In the genomic region with DNA sequence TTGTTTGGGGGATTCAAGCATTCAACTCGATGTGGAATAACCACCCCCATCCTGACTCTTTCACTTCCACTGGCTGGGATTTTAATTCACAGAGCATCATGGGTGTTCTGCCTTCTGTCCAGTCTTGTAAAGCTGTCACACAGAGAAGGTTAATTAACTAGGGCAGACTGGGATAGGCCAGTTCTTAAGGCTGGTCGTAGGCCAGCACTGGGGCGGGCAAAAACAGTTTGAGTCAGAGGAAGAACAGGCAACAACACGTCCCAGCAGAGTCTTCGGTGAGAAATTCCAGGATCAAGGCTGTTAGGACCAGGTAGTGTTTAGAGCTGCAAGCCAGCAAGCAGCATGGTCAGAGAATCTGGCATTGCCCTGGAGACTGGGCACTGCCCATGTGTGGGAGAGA, we compare ENCODE assay signal across 11 cellular contexts. TPM values are rescaled to one million over a fixed set of nuclear protein-coding genes. Genes with fewer than 3 reads are reported as not detected.
A peak's percentile ranks its signal among the peaks of the same experiment; 100 is the strongest.
DNase-seq lines count a peak whose midpoint lies in the region; ATAC-seq and TF ChIP-seq lines count a peak whose summit lies in the region.
"Had no signal": no experiment of that assay in that cellular context is flagged by ENCODE, and none has a peak within 500 bp of the region (broad histone marks: within the 10 kb centered on the region; RNA-seq: fewer than 3 reads in every experiment).

No MANE protein-coding gene starts in this region.

- H2AFZ ChIP-seq in neuronal stem cell (ENCODE audit: low read length), result peak overlapping the region; percentile 54

- no CpG with 5 or more reads among the region's 5 CpGs for WGBS in neuronal stem cell (ENCODE audit: extremely low coverage in 2 of 2, insufficient read length in 2 of 2, insufficient replicate concordance in 1 of 2), 2 donors

- H3K27me3 ChIP-seq in ascending aorta (no peaks in the 10 kb centered on the region), neuronal stem cell (ENCODE audit: control insufficient read depth in 3 of 3, insufficient read depth in 3 of 3, low read depth in 1 of 3, low read length in 3 of 3) (no peaks in the 10 kb centered on the region), BE2C (peaks cover 12% of the 10 kb centered on the region)

- no peak for TF ChIP-seq CTCF in ascending aorta (IDR thresholded peaks at IDR 0.05)
- TF ChIP-seq CTCF in foreskin fibroblast (IDR thresholded peaks at IDR 0.05; ENCODE audit: low read depth, low read length), result no peak
- TF ChIP-seq CTCF in BE2C (IDR thresholded peaks at IDR 0.05; ENCODE audit: low read depth, low read length), result no peak

- H3K4ac ChIP-seq in neuronal stem cell (ENCODE audit: low read length), result no peak overlapping the region

- H2BK120ac ChIP-seq in neuronal stem cell (ENCODE audit: low read depth, low read length), result no peak overlapping the region

- DNase-seq in ELF-1 (ENCODE audit: low read depth, low spot score) (peak; percentile 91), ascending aorta (ENCODE audit: low spot score in 2 of 2) (peak in 1 of 2 donors; percentile 67), foreskin fibroblast (peak; percentile 67 to 78), neuronal stem cell (ENCODE audit: low spot score) (peak; percentile 54), NCI-H2171 (lab: John Stamatoyannopoulos, UW) (no peak), BE2C (no peak)
- DNase-seq in activated T-cell treated with anti-CD3 and anti-CD28 coated beads, Interleukin-2, amount 50 U/mL, for 1 hour, result no peak
- DNase-seq: activated effector memory CD4-positive, alpha-beta T cell treated with anti-CD3 and anti-CD28 coated beads, Interleukin-2, amount 50 U/mL, for 16 hours; NCI-H526; T-helper 9 cell had no signal

- H3K79me1 ChIP-seq in neuronal stem cell (ENCODE audit: low read depth, low read length), result no peaks in the 10 kb centered on the region

- H3K18ac ChIP-seq in neuronal stem cell (ENCODE audit: low read length), result peak overlapping the region; percentile 62

- H3K23ac ChIP-seq in neuronal stem cell (ENCODE audit: low read depth, low read length, poor library complexity), result no peak overlapping the region

- H2BK5ac ChIP-seq in neuronal stem cell (ENCODE audit: low read length), result no peak overlapping the region

- no peak for ATAC-seq in HG02973 (IDR thresholded peaks at IDR 0.05; ENCODE audit: unreplicated experiment)

- H2BK12ac ChIP-seq in neuronal stem cell (ENCODE audit: low read length), result no peak overlapping the region

- no peak overlapping the region for H2BK15ac ChIP-seq in neuronal stem cell (ENCODE audit: low read length)

- H3K36me3 ChIP-seq in ascending aorta, result no peaks in the 10 kb centered on the region
- no peaks in the 10 kb centered on the region for H3K36me3 ChIP-seq in neuronal stem cell (replicated peaks in 1 of 2; ENCODE audit: control insufficient read depth in 2 of 2, insufficient read depth in 2 of 2, low read length in 2 of 2)
- H3K36me3 ChIP-seq in BE2C, result no peaks in the 10 kb centered on the region

- H3K14ac ChIP-seq in neuronal stem cell (ENCODE audit: low read length), result no peak overlapping the region

- no peak overlapping the region for H3K4me2 ChIP-seq in neuronal stem cell (ENCODE audit: insufficient read depth, low read length, poor library complexity, severe bottlenecking)

- H3K9me3 ChIP-seq in ascending aorta (no peaks in the 10 kb centered on the region), neuronal stem cell (replicated peaks in 1 of 2; ENCODE audit: control insufficient read depth in 2 of 2, insufficient read depth in 1 of 2, low read depth in 1 of 2, low read length in 2 of 2) (no peaks in the 10 kb centered on the region), BE2C (no peaks in the 10 kb centered on the region)

- H3K27ac ChIP-seq in ascending aorta (peak overlapping the region; percentile 27 to 53), neuronal stem cell (replicated peaks; ENCODE audit: low read length) (peak overlapping the region; percentile 57)

- H2AK5ac ChIP-seq in neuronal stem cell (ENCODE audit: low read depth, low read length), result no peak overlapping the region

- H3K4me1 ChIP-seq in ascending aorta, result peaks cover 0 to 9% of the 10 kb centered on the region in 2 donors
- peaks cover 10 to 18% of the 10 kb centered on the region in 2 donors for H3K4me1 ChIP-seq in neuronal stem cell (ENCODE audit: control insufficient read depth in 2 of 2, insufficient read depth in 1 of 2, low read depth in 1 of 2, low read length in 2 of 2)
- H3K4me1 ChIP-seq in BE2C, result no peaks in the 10 kb centered on the region

- intact Hi-C loops in ascending aorta (cut with DNase I), result loop anchor here (5.0 kb wide), 1 partner anchor 96 kb away; no protein-coding TSS in a partner anchor

- no peak overlapping the region for H4K91ac ChIP-seq in neuronal stem cell (ENCODE audit: low read depth, low read length, poor library complexity)

- H3K4me3 ChIP-seq in ascending aorta, result no peak overlapping the region
- no peak overlapping the region for H3K4me3 ChIP-seq in foreskin fibroblast (ENCODE audit: low read depth in 1 of 2, low read length in 2 of 2)
- H3K4me3 ChIP-seq in neuronal stem cell (ENCODE audit: low read length in 2 of 2), result no peak overlapping the region
- H3K4me3 ChIP-seq in BE2C (ENCODE audit: low read depth, low read length), result no peak overlapping the region

- H3K9ac ChIP-seq in neuronal stem cell (ENCODE audit: low read depth, low read length, poor library complexity), result no peak overlapping the region

- no peak overlapping the region for H4K8ac ChIP-seq in neuronal stem cell (ENCODE audit: low read depth, low read length)

RNA-seq across cellular contexts. Expression of a gene that starts 4.0 kb away (rescaled TPM):
- 9.6 TPM for total RNA-seq in ascending aorta
- 4.4 TPM for polyA plus RNA-seq in neuronal stem cell (2013, experiment 1 of 2)
- polyA plus RNA-seq in neuronal stem cell (2013, experiment 2 of 2), result 3.8 TPM
- 0.22 TPM for polyA plus RNA-seq in BE2C (2012; ENCODE audit: insufficient read depth, insufficient read length, low read depth)

Comparison
In these comparisons a context has a peak if more than half of its experiments do, and no peak if none do; other contexts are left out.
1. DNase-seq: peak in ELF-1 (single experiment), foreskin fibroblast (2 of 2) and neuronal stem cell (single experiment); none in NCI-H2171 (single experiment), BE2C (single experiment) and activated T-cell treated with anti-CD3 and anti-CD28 coated beads, Interleukin-2, amount 50 U/mL, for 1 hour (single experiment).